Comparison of ENCODE assay signal across 25 cellular contexts in genomic region chr4:117478702-117479101, GRCh38.
"Had no signal": no experiment of that assay in that cellular context is flagged by ENCODE, and none has a peak within 500 bp of the region (broad histone marks: within the 10 kb centered on the region; RNA-seq: fewer than 3 reads in every experiment).

No MANE protein-coding gene starts in this region.

- H3K4me2 ChIP-seq: neural progenitor cell had no signal

- H3K4me1 ChIP-seq: esophagus squamous epithelium, gastroesophageal sphincter, neural progenitor cell, right lobe of liver, tibial artery had no signal

- H3K4me3 ChIP-seq: coronary artery, esophagus squamous epithelium, gastroesophageal sphincter, lung, neural progenitor cell, right lobe of liver, skin epidermis, tibial artery had no signal

- H3K9ac ChIP-seq: neural progenitor cell had no signal

- ATAC-seq: activated CD4-positive, alpha-beta T cell treated with anti-CD3 and anti-CD28 coated beads for 36 hours; gastroesophageal sphincter; naive thymus-derived CD8-positive, alpha-beta T cell; right lobe of liver; stimulated activated naive CD8-positive, alpha-beta T cell treated with anti-CD3 and anti-CD28 coated beads, Interleukin-15, amount 100 ng/mL, for 72 hours had no signal

- H2AFZ ChIP-seq: neural progenitor cell had no signal

- H3K36me3 ChIP-seq: esophagus squamous epithelium, gastroesophageal sphincter, neural progenitor cell, right lobe of liver, tibial artery had no signal

- DNase-seq: activated B cell treated with CpG ODN at 0.5 μM for 24 hours; activated CD4-positive, alpha-beta T cell treated with anti-CD3 and anti-CD28 coated beads for 36 hours; activated CD4-positive, alpha-beta T cell treated with anti-CD3 and anti-CD28 coated beads, Interleukin-2, amount 50 U/mL, for 4 hours; activated CD8-positive, alpha-beta memory T cell treated with anti-CD3 and anti-CD28 coated beads for 24 hours; activated CD8-positive, alpha-beta memory T cell treated with anti-CD3 and anti-CD28 coated beads, Interleukin-2, amount 50 U/mL, for 4 hours; activated naive CD4-positive, alpha-beta T cell treated with anti-CD3 and anti-CD28 coated beads for 36 hours; activated naive CD8-positive, alpha-beta T cell treated with anti-CD3 and anti-CD28 coated beads, Interleukin-2, amount 10 ng/mL, durations not matched to agents 7 days and 5 days; activated T-cell treated with anti-CD3 and anti-CD28 coated beads, Interleukin-2, amount 50 U/mL, for 24 hours; amniotic stem cell; cerebellar nuclear complex; esophagus squamous epithelium; head of caudate nucleus; islet precursor cell; naive thymus-derived CD8-positive, alpha-beta T cell; posterior cingulate gyrus; right lobe of liver; stimulated activated CD4-positive, alpha-beta T cell treated with anti-CD3 and anti-CD28 coated beads, Interleukin-1b, Interleukin-23, amount 100 ng/mL, for 48 hours; stimulated activated naive CD8-positive, alpha-beta T cell treated with anti-CD3 and anti-CD28 coated beads, Interleukin-15, amount 100 ng/mL, for 72 hours; T1000; tibial artery had no signal

- H3K9me3 ChIP-seq: esophagus squamous epithelium, gastroesophageal sphincter, right lobe of liver, tibial artery had no signal

- H3K27ac ChIP-seq: coronary artery, esophagus squamous epithelium, gastroesophageal sphincter, neural progenitor cell, right lobe of liver, skin epidermis, tibial artery had no signal

- H3K27me3 ChIP-seq: esophagus squamous epithelium, gastroesophageal sphincter, neural progenitor cell, right lobe of liver, tibial artery had no signal
